Comparison of ENCODE assay signal across 10 cellular contexts in genomic region chr2:85215074-85216050, GRCh38.
DNase-seq lines count a peak whose midpoint lies in the region; ATAC-seq and TF ChIP-seq lines count a peak whose summit lies in the region.
"Had no signal": no experiment of that assay in that cellular context is flagged by ENCODE, and none has a peak within 500 bp of the region (broad histone marks: within the 10 kb centered on the region; RNA-seq: fewer than 3 reads in every experiment).

No MANE protein-coding gene starts in this region.

- H3F3A ChIP-seq in PC-9 (ENCODE audit: insufficient read depth, low read depth) = no peaks in the 10 kb centered on the region

- H3K27ac ChIP-seq in 22Rv1 (no peak overlapping the region), HUES64 (ENCODE audit: low read depth, low read length) (peak overlapping the region; percentile 83), right lobe of liver (no peak overlapping the region), PC-9 (no peak overlapping the region)

- POLR2A ChIA-PET in activated CD4-positive, alpha-beta memory T cell treated with anti-CD3 and anti-CD28 coated beads for 36 hours (lab: Charles Lee) = no interaction called here
- POLR2A ChIA-PET in PC-9 (lab: Charles Lee; ENCODE audit: unreplicated experiment) = no interaction called here

- H3K4me3 Mint-ChIP-seq in brain = peak overlapping the region; percentile 76 to 82 (median 77)
- no peak overlapping the region for H3K4me3 Mint-ChIP-seq in activated CD4-positive, alpha-beta memory T cell treated with anti-CD3 and anti-CD28 coated beads for 36 hours

- H3K79me2 ChIP-seq in PC-9 (ENCODE audit: low read depth) = no peaks in the 10 kb centered on the region

- H3K4me2 ChIP-seq in PC-9 = no peak overlapping the region

- H3K9me3 ChIP-seq in HUES64 (ENCODE audit: insufficient read depth, low read depth, low read length) = no peaks in the 10 kb centered on the region
- H3K9me3 ChIP-seq in right lobe of liver = no peaks in the 10 kb centered on the region
- H3K9me3 ChIP-seq in PC-9 (ENCODE audit: insufficient read depth, low read depth) = no peaks in the 10 kb centered on the region

- intact Hi-C loops in right lobe of liver (cut with DNase I) (no loop called here), PC-9 (cut with micrococcal nuclease; ENCODE audit: unreplicated experiment) (no loop called here)
- intact Hi-C loops in activated CD4-positive, alpha-beta memory T cell treated with anti-CD3 and anti-CD28 coated beads for 36 hours (cut with micrococcal nuclease) = no loop called here

- ATAC-seq in right lobe of liver = peak; percentile 81 to 90 (median 89)
- no peak for ATAC-seq in GM18909 (IDR thresholded peaks at IDR 0.05; ENCODE audit: poor library complexity, unreplicated experiment)

- no peaks in the 10 kb centered on the region for H3K9me3 Mint-ChIP-seq in brain
- H3K9me3 Mint-ChIP-seq in activated CD4-positive, alpha-beta memory T cell treated with anti-CD3 and anti-CD28 coated beads for 36 hours = no peaks in the 10 kb centered on the region

- H3K27me3 ChIP-seq in HUES64 (ENCODE audit: insufficient read depth, low read length) = no peaks in the 10 kb centered on the region
- no peaks in the 10 kb centered on the region for H3K27me3 ChIP-seq in right lobe of liver
- H3K27me3 ChIP-seq in PC-9 (ENCODE audit: insufficient read depth, low read depth) = peaks cover 3% of the 10 kb centered on the region

- peaks cover 6% of the 10 kb centered on the region for H3K27me3 Mint-ChIP-seq in brain
- peaks cover 14% of the 10 kb centered on the region for H3K27me3 Mint-ChIP-seq in activated CD4-positive, alpha-beta memory T cell treated with anti-CD3 and anti-CD28 coated beads for 36 hours

- peaks cover 59% of the 10 kb centered on the region for H3K4me1 Mint-ChIP-seq in brain
- H3K4me1 Mint-ChIP-seq in activated CD4-positive, alpha-beta memory T cell treated with anti-CD3 and anti-CD28 coated beads for 36 hours (ENCODE audit: low read depth) = no peaks in the 10 kb centered on the region

- H2AFZ ChIP-seq in PC-9 = no peak overlapping the region

- H4K20me1 ChIP-seq in PC-9 (ENCODE audit: insufficient read depth) = no peaks in the 10 kb centered on the region

- H3K27ac Mint-ChIP-seq in brain = peak overlapping the region; percentile 70 to 97 (median 96)
- no peak overlapping the region for H3K27ac Mint-ChIP-seq in activated CD4-positive, alpha-beta memory T cell treated with anti-CD3 and anti-CD28 coated beads for 36 hours

- DNase-seq in right lobe of liver (peak in 1 of 3 donors; percentile 53), mesenteric fat pad (ENCODE audit: low spot score) (no peak), PC-9 (no peak)
- DNase-seq in activated CD4-positive, alpha-beta memory T cell treated with anti-CD3 and anti-CD28 coated beads for 36 hours = no peak
- DNase-seq: DND-41 had no signal

- WGBS in HUES64 = 58% methylated on average over 20 of the region's 20 CpGs
- 70% methylated on average over 4 of the region's 20 CpGs for WGBS in right lobe of liver (ENCODE audit: insufficient coverage, low coverage, low lambda C conversion rate, missing lambda C conversion rate)

- H3K36me3 ChIP-seq in HUES64 (ENCODE audit: insufficient read depth, low read length) = no peaks in the 10 kb centered on the region
- no peaks in the 10 kb centered on the region for H3K36me3 ChIP-seq in right lobe of liver
- H3K36me3 ChIP-seq in PC-9 (ENCODE audit: low read depth) = no peaks in the 10 kb centered on the region

- H3K4me1 ChIP-seq in HUES64 (ENCODE audit: insufficient read depth, low read length) (peaks cover 43% of the 10 kb centered on the region), right lobe of liver (peaks cover 0 to 4% (median 0%) of the 10 kb centered on the region in 4 donors), PC-9 (replicated peaks; ENCODE audit: insufficient read depth) (no peaks in the 10 kb centered on the region)

- H3K9me2 ChIP-seq in PC-9 (ENCODE audit: insufficient read depth) = no peaks in the 10 kb centered on the region

- peak overlapping the region; percentile 50 for H3K9ac ChIP-seq in HUES64 (ENCODE audit: low read depth, low read length)

- H3K4me3 ChIP-seq in HUES64 (ENCODE audit: low read length) = no peak overlapping the region
- H3K4me3 ChIP-seq in right lobe of liver = no peak overlapping the region
- no peak overlapping the region for H3K4me3 ChIP-seq in PC-9
- H3K4me3 ChIP-seq: skin epidermis had no signal

- CTCF ChIA-PET in activated CD4-positive, alpha-beta memory T cell treated with anti-CD3 and anti-CD28 coated beads for 36 hours (lab: Charles Lee) = interaction anchor here (1.0 kb wide), 1 partner anchor 149 kb away, joined by 4 read pairs; no protein-coding TSS in a partner anchor
- CTCF ChIA-PET in PC-9 (lab: Charles Lee) = interaction anchor here (0.6 kb wide), 1 partner anchor 182 kb away, joined by 3 read pairs; no protein-coding TSS in a partner anchor

- BruUV-seq in PC-9 (replicated peaks; lab: Mats Ljungman, UMichigan) = no TSS peak

- TF ChIP-seq POLR2A in right lobe of liver (IDR thresholded peaks at IDR 0.05) = no peak

- no peaks in the 10 kb centered on the region for H3K36me3 Mint-ChIP-seq in brain
- no peaks in the 10 kb centered on the region for H3K36me3 Mint-ChIP-seq in activated CD4-positive, alpha-beta memory T cell treated with anti-CD3 and anti-CD28 coated beads for 36 hours

- TF ChIP-seq CTCF in 22Rv1 (IDR thresholded peaks at IDR 0.05) = peak; percentile 39
- peak in 1 of 2 experiments; percentile 30 for TF ChIP-seq CTCF in brain (conservative IDR thresholded peaks at IDR 0.05)
- TF ChIP-seq CTCF in right lobe of liver (IDR thresholded peaks at IDR 0.05) = peak; percentile 42 to 61 (median 56)
- no peak for TF ChIP-seq CTCF in PC-9 (conservative IDR thresholded peaks at IDR 0.05)
